16 cellular contexts compared by ENCODE assay signal in the genomic region with DNA sequence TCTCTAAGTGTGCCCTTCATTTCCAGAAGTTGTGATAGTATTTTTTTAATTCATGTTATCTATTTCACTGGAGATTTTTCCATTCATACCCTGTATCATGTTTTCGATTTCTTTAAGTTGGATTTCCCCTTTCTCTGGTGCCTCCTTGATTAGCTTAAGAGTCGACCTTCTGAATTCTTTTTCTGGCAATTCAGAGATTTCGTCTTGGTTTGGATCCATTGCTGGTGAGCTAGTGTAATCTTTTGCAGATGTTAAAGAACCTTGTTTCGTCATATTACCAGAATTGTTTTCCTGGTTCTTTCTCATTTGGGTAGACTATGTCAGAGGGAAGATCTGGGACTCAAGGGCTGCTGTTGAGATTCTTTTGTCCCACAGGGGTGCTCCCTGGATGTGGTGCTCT.
"Had no signal": no experiment of that assay in that cellular context is flagged by ENCODE, and none has a peak within 500 bp of the region (broad histone marks: within the 10 kb centered on the region; RNA-seq: fewer than 3 reads in every experiment).

No MANE protein-coding gene starts in this region.

- DNase-seq: activated CD8-positive, alpha-beta T cell treated with anti-CD3 and anti-CD28 coated beads, Interleukin-2, amount 10 ng/mL, durations not matched to agents 7 days and 5 days; activated T-cell treated with anti-CD3 and anti-CD28 coated beads, Interleukin-2, amount 50 U/mL, for 1 hour; cerebellar nuclear complex; cortex of kidney; gastrocnemius medialis; hippocampal formation; stimulated activated CD4-positive, alpha-beta T cell treated with anti-CD3 and anti-CD28 coated beads, Interleukin-2, amount 100 ng/mL, for 48 hours; stimulated activated CD8-positive, alpha-beta memory T cell treated with anti-CD3 and anti-CD28 coated beads, Interleukin-4, amount 100 ng/mL, for 48 hours; stimulated activated naive CD4-positive, alpha-beta T cell treated with Interleukin-2 at 50 U/mL for 16 hours; T-helper 9 cell had no signal

- H3K4me1 ChIP-seq: prostate gland had no signal

- H3K27ac ChIP-seq: gastrocnemius medialis, prostate gland, thoracic aorta, vagina had no signal

- H3K36me3 Mint-ChIP-seq: type B pancreatic cell had no signal

- H3K4me3 Mint-ChIP-seq: activated CD8-positive, alpha-beta T cell treated with anti-CD3 and anti-CD28 coated beads, Interleukin-2, amount 10 ng/mL, durations not matched to agents 7 days and 5 days; natural killer cell treated with Interleukin-12 subunit alpha and Interleukin-12 subunit beta and Interleukin-15 and Interleukin-18, amount 100 ng/mL, for 72 hours; type B pancreatic cell had no signal

- H3K9me3 ChIP-seq: gastrocnemius medialis, prostate gland, thoracic aorta, vagina had no signal

- H3K36me3 ChIP-seq: gastrocnemius medialis, prostate gland, thoracic aorta, vagina had no signal

- FAIRE-seq: endometrium had no signal

- H3K27me3 ChIP-seq: gastrocnemius medialis, vagina had no signal

- H3K4me3 ChIP-seq: gastrocnemius medialis, prostate gland, thoracic aorta, vagina had no signal

- H3K27ac Mint-ChIP-seq: activated CD8-positive, alpha-beta T cell treated with anti-CD3 and anti-CD28 coated beads, Interleukin-2, amount 10 ng/mL, durations not matched to agents 7 days and 5 days; type B pancreatic cell had no signal

- H3K27me3 Mint-ChIP-seq: natural killer cell treated with Interleukin-12 subunit alpha and Interleukin-12 subunit beta and Interleukin-15 and Interleukin-18, amount 100 ng/mL, for 72 hours had no signal

- ATAC-seq: activated CD8-positive, alpha-beta T cell treated with anti-CD3 and anti-CD28 coated beads, Interleukin-2, amount 10 ng/mL, durations not matched to agents 7 days and 5 days; gastrocnemius medialis; natural killer cell treated with Interleukin-12 subunit alpha and Interleukin-12 subunit beta and Interleukin-15 and Interleukin-18, amount 100 ng/mL, for 72 hours had no signal
